ENCODE assay signal across 10 cellular contexts in the genomic region with DNA sequence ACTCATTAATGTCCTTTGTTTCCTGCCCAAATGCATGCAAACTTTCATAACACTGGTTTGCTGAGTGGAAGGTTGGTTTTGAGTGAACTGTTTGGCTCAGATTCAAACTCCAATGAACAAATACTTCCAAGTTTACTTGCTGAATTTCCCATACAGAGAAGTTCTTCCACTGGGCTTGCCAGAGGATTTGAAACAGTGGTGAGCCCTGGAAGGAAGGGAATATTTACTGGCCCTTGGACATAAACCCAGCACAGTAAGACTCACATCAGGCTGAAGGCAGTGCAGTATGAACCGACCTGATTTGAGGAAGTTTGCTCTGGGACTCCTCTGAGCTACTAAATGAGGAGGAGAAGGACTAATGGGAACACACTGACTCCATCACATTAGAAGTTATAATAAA. TPM values are rescaled to one million over a fixed set of nuclear protein-coding genes. Genes with fewer than 3 reads are reported as not detected.
DNase-seq lines count a peak whose midpoint lies in the region; ATAC-seq, FAIRE-seq and TF ChIP-seq lines count a peak whose summit lies in the region.
"Had no signal": no experiment of that assay in that cellular context is flagged by ENCODE, and none has a peak within 500 bp of the region (broad histone marks: within the 10 kb centered on the region; RNA-seq: fewer than 3 reads in every experiment).

No MANE protein-coding gene starts in this region.

- H3K4me1 ChIP-seq in RWPE2 (ENCODE audit: insufficient read depth, poor library complexity, severe bottlenecking) (peaks cover 38% of the 10 kb centered on the region), esophagus (ENCODE audit: control insufficient read depth in 2 of 2, insufficient read depth in 2 of 2, low read length in 1 of 2) (peaks cover 8 to 24% of the 10 kb centered on the region in 2 donors), mucosa of stomach (ENCODE audit: control insufficient read depth, insufficient read depth, low read length) (peaks cover 75% of the 10 kb centered on the region)

- no peaks in the 10 kb centered on the region for H3K27me3 ChIP-seq in RWPE2 (ENCODE audit: insufficient read depth, poor library complexity, severe bottlenecking)
- H3K27me3 ChIP-seq in esophagus (ENCODE audit: control insufficient read depth in 1 of 2, insufficient read depth in 2 of 2, low read length in 2 of 2): no peaks in the 10 kb centered on the region
- no peaks in the 10 kb centered on the region for H3K27me3 ChIP-seq in mucosa of stomach (ENCODE audit: control insufficient read depth, insufficient read depth, low read length)

- H3K9me3 ChIP-seq in RWPE2 (ENCODE audit: severe bottlenecking) (no peaks in the 10 kb centered on the region), esophagus (ENCODE audit: control insufficient read depth in 2 of 2, insufficient read depth in 1 of 2, low read depth in 1 of 2, low read length in 1 of 2) (no peaks in the 10 kb centered on the region), mucosa of stomach (ENCODE audit: control insufficient read depth, low read length) (no peaks in the 10 kb centered on the region)

- ATAC-seq in RWPE2 (ENCODE audit: low read depth) (no peak), HG02678 (IDR thresholded peaks at IDR 0.05; ENCODE audit: unreplicated experiment) (no peak), HG02885 (IDR thresholded peaks at IDR 0.05; ENCODE audit: poor library complexity, unreplicated experiment) (no peak), HG03342 (IDR thresholded peaks at IDR 0.05; ENCODE audit: unreplicated experiment) (no peak)
- ATAC-seq: activated CD8-positive, alpha-beta T cell treated with anti-CD3 and anti-CD28 coated beads for 36 hours had no signal

- H3K27ac Mint-ChIP-seq in type B pancreatic cell: peak overlapping the region; percentile 94

- WGBS in esophagus, 2 donors: 5 to 16% methylated on average over 1 of the region's 1 CpG

- H3K27me3 Mint-ChIP-seq in type B pancreatic cell: no peaks in the 10 kb centered on the region
- H3K27me3 Mint-ChIP-seq: activated CD8-positive, alpha-beta T cell treated with anti-CD3 and anti-CD28 coated beads for 36 hours had no signal

- H3K9ac ChIP-seq in mucosa of stomach (ENCODE audit: low read length): peak overlapping the region; percentile 66

- H3K36me3 Mint-ChIP-seq in type B pancreatic cell: peaks cover 7% of the 10 kb centered on the region

- no peaks in the 10 kb centered on the region for H3K9me3 Mint-ChIP-seq in type B pancreatic cell
- H3K9me3 Mint-ChIP-seq: activated CD8-positive, alpha-beta T cell treated with anti-CD3 and anti-CD28 coated beads for 36 hours had no signal

- peak overlapping the region; percentile 92 for H3K4me3 Mint-ChIP-seq in type B pancreatic cell
- H3K4me3 Mint-ChIP-seq: activated CD8-positive, alpha-beta T cell treated with anti-CD3 and anti-CD28 coated beads for 36 hours had no signal

- DNase-seq in RWPE2 (ENCODE audit: low spot score) (no peak), type B pancreatic cell (ENCODE audit: extremely low spot score, unreplicated experiment) (no peak), HTR-8/SVneo (ENCODE audit: insufficient read length, low spot score) (no peak)
- DNase-seq: activated CD8-positive, alpha-beta T cell treated with anti-CD3 and anti-CD28 coated beads for 36 hours; NCI-H226 had no signal

- peak overlapping the region; percentile 97 for H3K27ac ChIP-seq in RWPE2 (ENCODE audit: poor library complexity, severe bottlenecking)
- peak overlapping the region; percentile 66 to 86 for H3K27ac ChIP-seq in esophagus (ENCODE audit: low read depth in 2 of 2, low read length in 1 of 2)

- TF ChIP-seq CTCF in RWPE2 (IDR thresholded peaks at IDR 0.05; ENCODE audit: poor library complexity, severe bottlenecking) (no peak), type B pancreatic cell (conservative IDR thresholded peaks at IDR 0.05) (no peak)

- H3K36me3 ChIP-seq in RWPE2 (ENCODE audit: low read depth): peaks cover 29% of the 10 kb centered on the region
- peaks cover under 1 to 7% of the 10 kb centered on the region in 2 donors for H3K36me3 ChIP-seq in esophagus (ENCODE audit: control insufficient read depth in 2 of 2, insufficient read depth in 2 of 2, low read length in 1 of 2)
- H3K36me3 ChIP-seq in mucosa of stomach (ENCODE audit: control insufficient read depth, insufficient read depth, low read length): no peaks in the 10 kb centered on the region

- FAIRE-seq in HTR-8/SVneo (lab: Jason Lieb, UNC): no peak

- H3K4me3 ChIP-seq in RWPE2 (ENCODE audit: severe bottlenecking): no peak overlapping the region
- H3K4me3 ChIP-seq in esophagus (ENCODE audit: low read depth in 1 of 2, low read length in 2 of 2): no peak overlapping the region
- H3K4me3 ChIP-seq in mucosa of stomach (ENCODE audit: low read length): no peak overlapping the region

- H3K4me1 Mint-ChIP-seq in type B pancreatic cell (ENCODE audit: unreplicated experiment): peaks cover 76% of the 10 kb centered on the region

RNA-seq across cellular contexts. Expression of a gene that starts 3.8 kb away (rescaled TPM):
- 10 to 100 TPM; 34.9 to 36.6 TPM for polyA plus RNA-seq in esophagus
- 26.3 and 47.8 TPM in 2 replicates for total RNA-seq in type B pancreatic cell (ENCODE audit: low replicate concordance)
